ENCODE assay signal across 16 cellular contexts in genomic region chr3:101862453-101863165, GRCh38. TPM values are rescaled to one million over a fixed set of nuclear protein-coding genes. Genes with fewer than 3 reads are reported as not detected.
DNase-seq lines count a peak whose midpoint lies in the region; ATAC-seq and TF ChIP-seq lines count a peak whose summit lies in the region.
"Had no signal": no experiment of that assay in that cellular context is flagged by ENCODE, and none has a peak within 500 bp of the region (broad histone marks: within the 10 kb centered on the region; RNA-seq: fewer than 3 reads in every experiment).

No MANE protein-coding gene starts in this region.

- 63 to 91% methylated on average over 1 to 3 of the region's 3 CpGs for WGBS in gastroesophageal sphincter (ENCODE audit: low coverage in 1 of 2), 2 donors

- ATAC-seq in RWPE2 (ENCODE audit: low read depth) (peak; percentile 45), gastroesophageal sphincter (peak; percentile 1), GM18520 (IDR thresholded peaks at IDR 0.05; ENCODE audit: unreplicated experiment) (no peak), GM21737 (IDR thresholded peaks at IDR 0.05; ENCODE audit: unreplicated experiment) (no peak)
- peak; percentile 57 for ATAC-seq in stimulated activated effector memory CD8-positive, alpha-beta T cell treated with anti-CD3 and anti-CD28 coated beads, Interleukin-12 subunit alpha, Interleukin-12 subunit beta, amount 100 ng/mL, for 72 hours

- H3K4me1 ChIP-seq in RWPE2 (ENCODE audit: insufficient read depth, poor library complexity, severe bottlenecking): peaks cover 4% of the 10 kb centered on the region
- peaks cover 3 to 42% (median 3%) of the 10 kb centered on the region in 3 donors for H3K4me1 ChIP-seq in gastroesophageal sphincter

- no peak overlapping the region for H3K4me3 Mint-ChIP-seq in activated CD4-positive, alpha-beta T cell treated with anti-CD3 and anti-CD28 coated beads, Interleukin-2, amount 10 ng/mL, durations not matched to agents 24 days and 14 days
- H3K4me3 Mint-ChIP-seq in stimulated activated effector memory CD8-positive, alpha-beta T cell treated with anti-CD3 and anti-CD28 coated beads, Interleukin-12 subunit alpha, Interleukin-12 subunit beta, amount 100 ng/mL, for 72 hours: no peak overlapping the region

- peak; percentile 53 for DNase-seq in activated CD4-positive, alpha-beta T cell treated with anti-CD3 and anti-CD28 coated beads, Interleukin-2, amount 10 ng/mL, durations not matched to agents 24 days and 14 days
- no peak for DNase-seq in activated CD4-positive, alpha-beta T cell treated with anti-CD3 and anti-CD28 coated beads for 1 hour
- DNase-seq in RWPE2 (ENCODE audit: low spot score) (no peak), NCI-H748 treated with DMSO at 0.1 percent for 48 hours (lab: John Stamatoyannopoulos, UW) (no peak)
- no peak for DNase-seq in stimulated activated effector memory CD8-positive, alpha-beta T cell treated with anti-CD3 and anti-CD28 coated beads, Interleukin-12 subunit alpha, Interleukin-12 subunit beta, amount 100 ng/mL, for 72 hours (ENCODE audit: low spot score in 2 of 2)
- DNase-seq: activated CD4-positive, alpha-beta T cell treated with anti-CD3 and anti-CD28 coated beads for 48 hours; DMS79; effector CD8-positive, alpha-beta T cell; glutamatergic neuron; left cardiac atrium; NCI-H1436; NCI-H69; stimulated activated CD4-positive, alpha-beta T cell treated with anti-CD3 and anti-CD28 coated beads, Interleukin-15, amount 100 ng/mL, for 24 hours had no signal

- no peak for TF ChIP-seq EP300 in gastroesophageal sphincter (IDR thresholded peaks at IDR 0.05)

- TF ChIP-seq POLR2A in gastroesophageal sphincter (IDR thresholded peaks at IDR 0.05): no peak

- no peak for TF ChIP-seq CTCF in RWPE2 (IDR thresholded peaks at IDR 0.05; ENCODE audit: poor library complexity, severe bottlenecking)
- TF ChIP-seq CTCF in gastroesophageal sphincter (IDR thresholded peaks at IDR 0.05): no peak

- H3K9me3 Mint-ChIP-seq in activated CD4-positive, alpha-beta T cell treated with anti-CD3 and anti-CD28 coated beads, Interleukin-2, amount 10 ng/mL, durations not matched to agents 24 days and 14 days: no peaks in the 10 kb centered on the region
- H3K9me3 Mint-ChIP-seq in stimulated activated effector memory CD8-positive, alpha-beta T cell treated with anti-CD3 and anti-CD28 coated beads, Interleukin-12 subunit alpha, Interleukin-12 subunit beta, amount 100 ng/mL, for 72 hours: no peaks in the 10 kb centered on the region

- no peaks in the 10 kb centered on the region for H3K27me3 Mint-ChIP-seq in activated CD4-positive, alpha-beta T cell treated with anti-CD3 and anti-CD28 coated beads, Interleukin-2, amount 10 ng/mL, durations not matched to agents 24 days and 14 days

- H3K27me3 ChIP-seq in RWPE2 (ENCODE audit: insufficient read depth, poor library complexity, severe bottlenecking): no peaks in the 10 kb centered on the region
- no peaks in the 10 kb centered on the region for H3K27me3 ChIP-seq in gastroesophageal sphincter

- H3K36me3 Mint-ChIP-seq in activated CD4-positive, alpha-beta T cell treated with anti-CD3 and anti-CD28 coated beads, Interleukin-2, amount 10 ng/mL, durations not matched to agents 24 days and 14 days (ENCODE audit: low read depth): peaks cover 41% of the 10 kb centered on the region
- H3K36me3 Mint-ChIP-seq in stimulated activated effector memory CD8-positive, alpha-beta T cell treated with anti-CD3 and anti-CD28 coated beads, Interleukin-12 subunit alpha, Interleukin-12 subunit beta, amount 100 ng/mL, for 72 hours: peaks cover 54% of the 10 kb centered on the region

- H3K4me3 ChIP-seq in RWPE2 (ENCODE audit: severe bottlenecking) (no peak overlapping the region), gastroesophageal sphincter (no peak overlapping the region)

- intact Hi-C loops in activated CD4-positive, alpha-beta T cell treated with anti-CD3 and anti-CD28 coated beads, Interleukin-2, amount 10 ng/mL, durations not matched to agents 24 days and 14 days (cut with micrococcal nuclease): loop anchor here (5.0 kb wide), 1 partner anchor 35 kb away; no protein-coding TSS in a partner anchor

- H3K36me3 ChIP-seq in RWPE2 (ENCODE audit: low read depth) (peaks cover 40% of the 10 kb centered on the region), gastroesophageal sphincter (peaks cover 13 to 49% of the 10 kb centered on the region in 2 donors)

- no peaks in the 10 kb centered on the region for H3K9me3 ChIP-seq in RWPE2 (ENCODE audit: severe bottlenecking)
- no peaks in the 10 kb centered on the region for H3K9me3 ChIP-seq in gastroesophageal sphincter

- no peak overlapping the region for H3K27ac ChIP-seq in RWPE2 (ENCODE audit: poor library complexity, severe bottlenecking)
- H3K27ac ChIP-seq in gastroesophageal sphincter: no peak overlapping the region

- no peak overlapping the region for H3K27ac Mint-ChIP-seq in activated CD4-positive, alpha-beta T cell treated with anti-CD3 and anti-CD28 coated beads, Interleukin-2, amount 10 ng/mL, durations not matched to agents 24 days and 14 days
- H3K27ac Mint-ChIP-seq in stimulated activated effector memory CD8-positive, alpha-beta T cell treated with anti-CD3 and anti-CD28 coated beads, Interleukin-12 subunit alpha, Interleukin-12 subunit beta, amount 100 ng/mL, for 72 hours: no peak overlapping the region

- peaks cover 22% of the 10 kb centered on the region for H3K4me1 Mint-ChIP-seq in activated CD4-positive, alpha-beta T cell treated with anti-CD3 and anti-CD28 coated beads, Interleukin-2, amount 10 ng/mL, durations not matched to agents 24 days and 14 days
- peaks cover 42% of the 10 kb centered on the region for H3K4me1 Mint-ChIP-seq in stimulated activated effector memory CD8-positive, alpha-beta T cell treated with anti-CD3 and anti-CD28 coated beads, Interleukin-12 subunit alpha, Interleukin-12 subunit beta, amount 100 ng/mL, for 72 hours

RNA-seq across cellular contexts. Expression of gene NFKBIZ, which starts 13.3 kb away (rescaled TPM):
- 57.2 and 59.2 TPM in 2 replicates for total RNA-seq in activated CD4-positive, alpha-beta T cell treated with anti-CD3 and anti-CD28 coated beads, Interleukin-2, amount 10 ng/mL, durations not matched to agents 24 days and 14 days
- total RNA-seq in gastroesophageal sphincter: 10 to 100 TPM; 27.3 to 87.0 (median 51.9) TPM

Comparison
In these comparisons a context has a peak if more than half of its experiments do, and no peak if none do; other contexts are left out.
1. ATAC-seq: peak in RWPE2 (single experiment), gastroesophageal sphincter (single experiment) and stimulated activated effector memory CD8-positive, alpha-beta T cell treated with anti-CD3 and anti-CD28 coated beads, Interleukin-12 subunit alpha, Interleukin-12 subunit beta, amount 100 ng/mL, for 72 hours (single experiment); none in GM18520 (single experiment) and GM21737 (single experiment).